Comparison of ENCODE assay signal across 9 cellular contexts in the genomic region with DNA sequence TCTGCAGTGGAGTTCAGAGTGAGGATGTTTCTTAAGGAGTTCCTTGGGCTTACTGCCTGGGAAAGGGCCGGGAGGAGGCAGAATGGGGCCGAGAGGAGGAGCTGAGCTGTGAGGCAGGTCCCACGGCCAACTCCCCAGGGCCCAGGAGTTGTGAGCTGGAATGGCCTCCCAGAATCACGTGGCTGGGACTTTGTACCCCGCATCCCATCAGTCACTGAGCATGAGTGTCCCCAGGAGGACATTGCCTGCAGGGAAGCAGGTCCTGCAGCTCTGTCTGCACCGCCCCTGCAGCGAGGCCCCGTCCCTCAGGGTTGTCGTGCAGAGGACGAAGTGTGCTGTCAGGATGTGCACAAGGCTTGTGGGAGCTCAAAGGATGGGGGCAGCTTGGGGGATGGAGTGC.
"Had no signal": no experiment of that assay in that cellular context is flagged by ENCODE, and none has a peak within 500 bp of the region (broad histone marks: within the 10 kb centered on the region; RNA-seq: fewer than 3 reads in every experiment).

No MANE protein-coding gene starts in this region.

- ATAC-seq: HCT116, K562 had no signal

- H3K4me1 ChIP-seq: HAP-1 had no signal

- H3K4me3 ChIP-seq: HAP-1, K562 had no signal

- H3K9me3 Mint-ChIP-seq: HFFc6 had no signal

- H3K9me3 ChIP-seq: HAP-1 had no signal

- H3K27ac ChIP-seq: HL-60 had no signal

- H3K27ac Mint-ChIP-seq: HFFc6 had no signal

- DNase-seq: GOT3, H7, HFFc6, IMR-90, KG1 had no signal

- H3K4me3 Mint-ChIP-seq: HFFc6 had no signal
